1 cellular context compared by ENCODE assay signal in the genomic region with DNA sequence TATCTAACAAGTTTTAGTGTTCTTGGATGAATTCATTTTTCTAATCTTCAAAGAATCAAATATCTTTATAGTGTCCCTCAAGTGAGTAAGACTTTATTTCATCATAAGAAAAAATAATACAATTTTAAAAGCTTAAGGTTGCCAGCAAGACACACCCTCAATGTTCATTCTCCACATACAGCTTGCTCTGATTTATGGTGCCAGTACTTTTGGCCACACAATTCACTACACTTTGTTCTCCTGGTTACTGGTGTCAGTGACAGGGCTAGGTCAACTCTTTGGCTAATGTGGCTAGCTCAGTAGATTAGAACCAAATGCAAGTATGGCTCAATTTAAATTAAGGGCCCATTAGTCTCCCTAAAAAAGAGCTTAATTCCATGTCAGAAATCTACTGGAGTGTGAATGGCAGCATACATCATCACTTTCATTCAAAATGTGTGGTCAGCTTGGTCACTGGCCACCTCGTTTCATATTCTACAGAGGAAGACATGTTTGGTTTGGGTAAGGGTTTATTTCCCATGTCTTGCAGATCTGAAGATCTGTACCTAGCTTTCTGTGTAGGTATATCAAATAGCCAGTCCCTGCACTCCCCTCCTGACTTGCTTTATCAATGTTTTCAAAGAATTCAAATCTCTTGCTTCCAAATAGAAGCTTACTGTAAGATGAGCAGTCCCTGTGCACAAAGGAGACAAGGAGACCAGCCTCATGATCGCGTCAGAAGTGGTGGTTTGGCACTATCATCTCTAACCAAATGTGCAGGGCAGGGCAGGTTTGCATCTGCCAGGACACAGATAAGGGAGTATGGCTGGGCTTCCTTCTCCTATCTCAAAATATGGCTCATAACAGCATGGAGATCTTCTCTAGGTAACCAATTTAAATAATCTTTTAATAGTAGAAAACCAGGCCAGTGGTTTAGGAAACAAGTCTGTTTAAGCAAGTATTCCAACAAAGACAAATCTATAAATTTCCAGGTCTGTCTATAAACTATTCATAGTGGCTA.
TF ChIP-seq lines count a peak whose summit lies in the region.

No MANE protein-coding gene starts in this region.

TF ChIP-seq in K562, 482 proteins besides CTCF, POLR2A, EP300 and RAD21 (continued from another document and continues in another):
- TF ChIP-seq CBX5 (IDR thresholded peaks at IDR 0.05; ENCODE audit: borderline replicate concordance, low read depth) (0 out of 2 replicates have a peak, but pooled peaks have one; percentile 42), FOS (IDR thresholded peaks at IDR 0.05; ENCODE audit: extremely low read depth, insufficient read length) (no peak), SP1 (CRISPR knock-in tag; IDR thresholded peaks at IDR 0.05) (peak; percentile 76), RHOXF2B (CRISPR knock-in tag; conservative IDR thresholded peaks at IDR 0.05) (no peak), ZNF347 (CRISPR knock-in tag; IDR thresholded peaks at IDR 0.05; ENCODE audit: low read depth) (no peak), KDM2B (CRISPR knock-in tag; IDR thresholded peaks at IDR 0.05) (no peak), MYC (IDR thresholded peaks at IDR 0.05; ENCODE audit: low read depth, low read length) (peak; percentile 49; the same call in 1 of the 2 replicates), MYC (CRISPR knock-in tag; IDR thresholded peaks at IDR 0.05; ENCODE audit: borderline replicate concordance, low read depth) (0 out of 2 replicates have a peak, but pooled peaks have one; percentile 25), SMARCE1 (IDR thresholded peaks at IDR 0.05) (peak; percentile 98), ZNF146 (CRISPR knock-in tag; IDR thresholded peaks at IDR 0.05; ENCODE audit: unreplicated experiment) (no peak), HDAC3 (IDR thresholded peaks at IDR 0.05; ENCODE audit: borderline replicate concordance, partially characterized antibody) (peak; percentile 85), HNRNPUL1 (IDR thresholded peaks at IDR 0.05; ENCODE audit: low read length) (no peak), CCAR2 (IDR thresholded peaks at IDR 0.05; ENCODE audit: low read depth, low read length) (no peak), BHLHE40 (IDR thresholded peaks at IDR 0.05; ENCODE audit: low read length) (peak; percentile 56; the same call in 1 of the 2 replicates), EZH2 (IDR thresholded peaks at IDR 0.05; ENCODE audit: borderline replicate concordance, low read depth, low read length) (peak; percentile 75; the same call in 1 of the 2 replicates), MEF2D (tag; conservative IDR thresholded peaks at IDR 0.05; ENCODE audit: low read depth) (0 out of 2 replicates have a peak, but pooled peaks have one; percentile 17), TAF1 (IDR thresholded peaks at IDR 0.05; ENCODE audit: control insufficient read depth, extremely low read depth, insufficient read depth, low read length, severe bottlenecking) (peak; percentile 72), PHB2 (IDR thresholded peaks at IDR 0.05; ENCODE audit: low read depth) (peak; percentile 94), RNF2 (IDR thresholded peaks at IDR 0.05) (peak; percentile 80; the same call in 1 of the 2 replicates), HEY1 (CRISPR knock-in tag; IDR thresholded peaks at IDR 0.05; ENCODE audit: borderline replicate concordance) (no peak), ZNF175 (CRISPR knock-in tag; IDR thresholded peaks at IDR 0.05; ENCODE audit: low read depth) (peak; percentile 91), ZNF766 (CRISPR knock-in tag; conservative IDR thresholded peaks at IDR 0.05) (peak; percentile 79), XRCC4 (IDR thresholded peaks at IDR 0.05; ENCODE audit: extremely low read depth, insufficient read depth, insufficient read length) (no peak), PHF21A (IDR thresholded peaks at IDR 0.05; ENCODE audit: borderline replicate concordance, low read depth) (no peak), ZNF311 (CRISPR knock-in tag; IDR thresholded peaks at IDR 0.05) (peak; percentile 69; the same call in 1 of the 2 replicates), ASH1L (IDR thresholded peaks at IDR 0.05; ENCODE audit: borderline replicate concordance, low read depth, partially characterized antibody) (no peak), ARHGAP35 (IDR thresholded peaks at IDR 0.05; ENCODE audit: partially characterized antibody) (no peak), STAT5A (IDR thresholded peaks at IDR 0.05; ENCODE audit: borderline replicate concordance, low read length) (peak; percentile 98), CBFA2T3 (IDR thresholded peaks at IDR 0.05) (peak; percentile 100), ZNF583 (CRISPR knock-in tag; IDR thresholded peaks at IDR 0.05) (peak; percentile 69; the same call in 1 of the 2 replicates), SOX6 (IDR thresholded peaks at IDR 0.05) (peak; percentile 97), MTA1 (IDR thresholded peaks at IDR 0.05; ENCODE audit: borderline replicate concordance) (peak; percentile 86), HCFC1 (IDR thresholded peaks at IDR 0.05; ENCODE audit: low read depth, low read length) (no peak), SIN3B (IDR thresholded peaks at IDR 0.05; ENCODE audit: low read depth) (no peak)
- TF ChIP-seq, protein P1, sequence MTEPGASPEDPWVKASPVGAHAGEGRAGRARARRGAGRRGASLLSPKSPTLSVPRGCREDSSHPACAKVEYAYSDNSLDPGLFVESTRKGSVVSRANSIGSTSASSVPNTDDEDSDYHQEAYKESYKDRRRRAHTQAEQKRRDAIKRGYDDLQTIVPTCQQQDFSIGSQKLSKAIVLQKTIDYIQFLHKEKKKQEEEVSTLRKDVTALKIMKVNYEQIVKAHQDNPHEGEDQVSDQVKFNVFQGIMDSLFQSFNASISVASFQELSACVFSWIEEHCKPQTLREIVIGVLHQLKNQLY (CRISPR knock-in tag; conservative IDR thresholded peaks at IDR 0.05) = no peak
- TF ChIP-seq, protein P2, sequence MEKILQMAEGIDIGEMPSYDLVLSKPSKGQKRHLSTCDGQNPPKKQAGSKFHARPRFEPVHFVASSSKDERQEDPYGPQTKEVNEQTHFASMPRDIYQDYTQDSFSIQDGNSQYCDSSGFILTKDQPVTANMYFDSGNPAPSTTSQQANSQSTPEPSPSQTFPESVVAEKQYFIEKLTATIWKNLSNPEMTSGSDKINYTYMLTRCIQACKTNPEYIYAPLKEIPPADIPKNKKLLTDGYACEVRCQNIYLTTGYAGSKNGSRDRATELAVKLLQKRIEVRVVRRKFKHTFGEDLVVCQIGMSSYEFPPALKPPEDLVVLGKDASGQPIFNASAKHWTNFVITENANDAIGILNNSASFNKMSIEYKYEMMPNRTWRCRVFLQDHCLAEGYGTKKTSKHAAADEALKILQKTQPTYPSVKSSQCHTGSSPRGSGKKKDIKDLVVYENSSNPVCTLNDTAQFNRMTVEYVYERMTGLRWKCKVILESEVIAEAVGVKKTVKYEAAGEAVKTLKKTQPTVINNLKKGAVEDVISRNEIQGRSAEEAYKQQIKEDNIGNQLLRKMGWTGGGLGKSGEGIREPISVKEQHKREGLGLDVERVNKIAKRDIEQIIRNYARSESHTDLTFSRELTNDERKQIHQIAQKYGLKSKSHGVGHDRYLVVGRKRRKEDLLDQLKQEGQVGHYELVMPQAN (IDR thresholded peaks at IDR 0.05; ENCODE audit: borderline replicate concordance) = no peak
- TF ChIP-seq, protein P3, sequence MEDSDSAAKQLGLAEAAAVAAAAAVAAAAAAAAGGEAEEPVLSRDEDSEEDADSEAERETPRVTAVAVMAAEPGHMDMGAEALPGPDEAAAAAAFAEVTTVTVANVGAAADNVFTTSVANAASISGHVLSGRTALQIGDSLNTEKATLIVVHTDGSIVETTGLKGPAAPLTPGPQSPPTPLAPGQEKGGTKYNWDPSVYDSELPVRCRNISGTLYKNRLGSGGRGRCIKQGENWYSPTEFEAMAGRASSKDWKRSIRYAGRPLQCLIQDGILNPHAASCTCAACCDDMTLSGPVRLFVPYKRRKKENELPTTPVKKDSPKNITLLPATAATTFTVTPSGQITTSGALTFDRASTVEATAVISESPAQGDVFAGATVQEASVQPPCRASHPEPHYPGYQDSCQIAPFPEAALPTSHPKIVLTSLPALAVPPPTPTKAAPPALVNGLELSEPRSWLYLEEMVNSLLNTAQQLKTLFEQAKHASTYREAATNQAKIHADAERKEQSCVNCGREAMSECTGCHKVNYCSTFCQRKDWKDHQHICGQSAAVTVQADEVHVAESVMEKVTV (CRISPR knock-in tag; IDR thresholded peaks at IDR 0.05) = no peak
- TF ChIP-seq, protein P4, sequence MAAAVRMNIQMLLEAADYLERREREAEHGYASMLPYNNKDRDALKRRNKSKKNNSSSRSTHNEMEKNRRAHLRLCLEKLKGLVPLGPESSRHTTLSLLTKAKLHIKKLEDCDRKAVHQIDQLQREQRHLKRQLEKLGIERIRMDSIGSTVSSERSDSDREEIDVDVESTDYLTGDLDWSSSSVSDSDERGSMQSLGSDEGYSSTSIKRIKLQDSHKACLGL (CRISPR knock-in tag; IDR thresholded peaks at IDR 0.05; ENCODE audit: borderline replicate concordance, poor library complexity, severe bottlenecking) = no peak
- TF ChIP-seq, protein P5, sequence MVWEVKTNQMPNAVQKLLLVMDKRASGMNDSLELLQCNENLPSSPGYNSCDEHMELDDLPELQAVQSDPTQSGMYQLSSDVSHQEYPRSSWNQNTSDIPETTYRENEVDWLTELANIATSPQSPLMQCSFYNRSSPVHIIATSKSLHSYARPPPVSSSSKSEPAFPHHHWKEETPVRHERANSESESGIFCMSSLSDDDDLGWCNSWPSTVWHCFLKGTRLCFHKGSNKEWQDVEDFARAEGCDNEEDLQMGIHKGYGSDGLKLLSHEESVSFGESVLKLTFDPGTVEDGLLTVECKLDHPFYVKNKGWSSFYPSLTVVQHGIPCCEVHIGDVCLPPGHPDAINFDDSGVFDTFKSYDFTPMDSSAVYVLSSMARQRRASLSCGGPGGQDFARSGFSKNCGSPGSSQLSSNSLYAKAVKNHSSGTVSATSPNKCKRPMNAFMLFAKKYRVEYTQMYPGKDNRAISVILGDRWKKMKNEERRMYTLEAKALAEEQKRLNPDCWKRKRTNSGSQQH (CRISPR knock-in tag; IDR thresholded peaks at IDR 0.05) = peak; percentile 72; the same call in 1 of the 2 replicates
- TF ChIP-seq, protein P6, sequence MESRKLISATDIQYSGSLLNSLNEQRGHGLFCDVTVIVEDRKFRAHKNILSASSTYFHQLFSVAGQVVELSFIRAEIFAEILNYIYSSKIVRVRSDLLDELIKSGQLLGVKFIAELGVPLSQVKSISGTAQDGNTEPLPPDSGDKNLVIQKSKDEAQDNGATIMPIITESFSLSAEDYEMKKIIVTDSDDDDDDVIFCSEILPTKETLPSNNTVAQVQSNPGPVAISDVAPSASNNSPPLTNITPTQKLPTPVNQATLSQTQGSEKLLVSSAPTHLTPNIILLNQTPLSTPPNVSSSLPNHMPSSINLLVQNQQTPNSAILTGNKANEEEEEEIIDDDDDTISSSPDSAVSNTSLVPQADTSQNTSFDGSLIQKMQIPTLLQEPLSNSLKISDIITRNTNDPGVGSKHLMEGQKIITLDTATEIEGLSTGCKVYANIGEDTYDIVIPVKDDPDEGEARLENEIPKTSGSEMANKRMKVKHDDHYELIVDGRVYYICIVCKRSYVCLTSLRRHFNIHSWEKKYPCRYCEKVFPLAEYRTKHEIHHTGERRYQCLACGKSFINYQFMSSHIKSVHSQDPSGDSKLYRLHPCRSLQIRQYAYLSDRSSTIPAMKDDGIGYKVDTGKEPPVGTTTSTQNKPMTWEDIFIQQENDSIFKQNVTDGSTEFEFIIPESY (CRISPR knock-in tag; IDR thresholded peaks at IDR 0.05) = no peak
- TF ChIP-seq, protein P7, sequence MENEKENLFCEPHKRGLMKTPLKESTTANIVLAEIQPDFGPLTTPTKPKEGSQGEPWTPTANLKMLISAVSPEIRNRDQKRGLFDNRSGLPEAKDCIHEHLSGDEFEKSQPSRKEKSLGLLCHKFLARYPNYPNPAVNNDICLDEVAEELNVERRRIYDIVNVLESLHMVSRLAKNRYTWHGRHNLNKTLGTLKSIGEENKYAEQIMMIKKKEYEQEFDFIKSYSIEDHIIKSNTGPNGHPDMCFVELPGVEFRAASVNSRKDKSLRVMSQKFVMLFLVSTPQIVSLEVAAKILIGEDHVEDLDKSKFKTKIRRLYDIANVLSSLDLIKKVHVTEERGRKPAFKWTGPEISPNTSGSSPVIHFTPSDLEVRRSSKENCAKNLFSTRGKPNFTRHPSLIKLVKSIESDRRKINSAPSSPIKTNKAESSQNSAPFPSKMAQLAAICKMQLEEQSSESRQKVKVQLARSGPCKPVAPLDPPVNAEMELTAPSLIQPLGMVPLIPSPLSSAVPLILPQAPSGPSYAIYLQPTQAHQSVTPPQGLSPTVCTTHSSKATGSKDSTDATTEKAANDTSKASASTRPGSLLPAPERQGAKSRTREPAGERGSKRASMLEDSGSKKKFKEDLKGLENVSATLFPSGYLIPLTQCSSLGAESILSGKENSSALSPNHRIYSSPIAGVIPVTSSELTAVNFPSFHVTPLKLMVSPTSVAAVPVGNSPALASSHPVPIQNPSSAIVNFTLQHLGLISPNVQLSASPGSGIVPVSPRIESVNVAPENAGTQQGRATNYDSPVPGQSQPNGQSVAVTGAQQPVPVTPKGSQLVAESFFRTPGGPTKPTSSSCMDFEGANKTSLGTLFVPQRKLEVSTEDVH (IDR thresholded peaks at IDR 0.05; ENCODE audit: low read depth, partially characterized antibody) = no peak
- TF ChIP-seq, protein P8, sequence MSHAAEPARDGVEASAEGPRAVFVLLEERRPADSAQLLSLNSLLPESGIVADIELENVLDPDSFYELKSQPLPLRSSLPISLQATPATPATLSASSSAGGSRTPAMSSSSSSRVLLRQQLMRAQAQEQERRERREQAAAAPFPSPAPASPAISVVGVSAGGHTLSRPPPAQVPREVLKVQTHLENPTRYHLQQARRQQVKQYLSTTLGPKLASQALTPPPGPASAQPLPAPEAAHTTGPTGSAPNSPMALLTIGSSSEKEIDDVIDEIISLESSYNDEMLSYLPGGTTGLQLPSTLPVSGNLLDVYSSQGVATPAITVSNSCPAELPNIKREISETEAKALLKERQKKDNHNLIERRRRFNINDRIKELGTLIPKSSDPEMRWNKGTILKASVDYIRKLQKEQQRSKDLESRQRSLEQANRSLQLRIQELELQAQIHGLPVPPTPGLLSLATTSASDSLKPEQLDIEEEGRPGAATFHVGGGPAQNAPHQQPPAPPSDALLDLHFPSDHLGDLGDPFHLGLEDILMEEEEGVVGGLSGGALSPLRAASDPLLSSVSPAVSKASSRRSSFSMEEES (CRISPR knock-in tag; IDR thresholded peaks at IDR 0.05) = no peak
- TF ChIP-seq, protein P9, sequence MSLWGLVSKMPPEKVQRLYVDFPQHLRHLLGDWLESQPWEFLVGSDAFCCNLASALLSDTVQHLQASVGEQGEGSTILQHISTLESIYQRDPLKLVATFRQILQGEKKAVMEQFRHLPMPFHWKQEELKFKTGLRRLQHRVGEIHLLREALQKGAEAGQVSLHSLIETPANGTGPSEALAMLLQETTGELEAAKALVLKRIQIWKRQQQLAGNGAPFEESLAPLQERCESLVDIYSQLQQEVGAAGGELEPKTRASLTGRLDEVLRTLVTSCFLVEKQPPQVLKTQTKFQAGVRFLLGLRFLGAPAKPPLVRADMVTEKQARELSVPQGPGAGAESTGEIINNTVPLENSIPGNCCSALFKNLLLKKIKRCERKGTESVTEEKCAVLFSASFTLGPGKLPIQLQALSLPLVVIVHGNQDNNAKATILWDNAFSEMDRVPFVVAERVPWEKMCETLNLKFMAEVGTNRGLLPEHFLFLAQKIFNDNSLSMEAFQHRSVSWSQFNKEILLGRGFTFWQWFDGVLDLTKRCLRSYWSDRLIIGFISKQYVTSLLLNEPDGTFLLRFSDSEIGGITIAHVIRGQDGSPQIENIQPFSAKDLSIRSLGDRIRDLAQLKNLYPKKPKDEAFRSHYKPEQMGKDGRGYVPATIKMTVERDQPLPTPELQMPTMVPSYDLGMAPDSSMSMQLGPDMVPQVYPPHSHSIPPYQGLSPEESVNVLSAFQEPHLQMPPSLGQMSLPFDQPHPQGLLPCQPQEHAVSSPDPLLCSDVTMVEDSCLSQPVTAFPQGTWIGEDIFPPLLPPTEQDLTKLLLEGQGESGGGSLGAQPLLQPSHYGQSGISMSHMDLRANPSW (CRISPR knock-in tag; IDR thresholded peaks at IDR 0.05) = no peak
